In genomic region chr11:72676874-72677341, GRCh38 we compare ENCODE assay signal across 8 cellular contexts. TPM values are rescaled to one million over a fixed set of nuclear protein-coding genes. Genes with fewer than 3 reads are reported as not detected.
DNase-seq lines count a peak whose midpoint lies in the region; ATAC-seq, FAIRE-seq and TF ChIP-seq lines count a peak whose summit lies in the region.
"Had no signal": no experiment of that assay in that cellular context is flagged by ENCODE, and none has a peak within 500 bp of the region (broad histone marks: within the 10 kb centered on the region; RNA-seq: fewer than 3 reads in every experiment).

No MANE protein-coding gene starts in this region.

- TF ChIP-seq CTCF in K562 (IDR thresholded peaks at IDR 0.05 in 2 of 3, conservative IDR thresholded peaks at IDR 0.05 in 1 of 3; ENCODE audit: insufficient read depth in 2 of 3, low read depth in 1 of 3, low read length in 3 of 3) (no peak), left lung (IDR thresholded peaks at IDR 0.05) (no peak)

- CTCF ChIA-PET in K562 (lab: Yijun Ruan, JAX; ENCODE audit: low intra/inter-chr PET ratio): no interaction called here

- H3K4me1 ChIP-seq in K562 (replicated peaks in 1 of 2; ENCODE audit: control insufficient read depth in 2 of 2, insufficient read depth in 2 of 2, low read length in 2 of 2) (peaks cover 0 to 20% of the 10 kb centered on the region in 2 experiments; a peak in 2 of 5 replicates), left lung (peaks cover 0 to 5% of the 10 kb centered on the region in 2 donors)
- H3K4me1 ChIP-seq: SJSA1 had no signal

- FAIRE-seq in K562 (lab: Jason Lieb, UNC): no peak

- H3K36me3 ChIP-seq in K562 (ENCODE audit: control insufficient read depth, insufficient read depth, low read length): no peaks in the 10 kb centered on the region
- H3K36me3 ChIP-seq in left lung: no peaks in the 10 kb centered on the region
- H3K36me3 ChIP-seq: SJSA1 had no signal

- WGBS in K562 (ENCODE audit: insufficient coverage, low coverage, missing lambda C conversion rate): 4% methylated on average over 16 of the region's 30 CpGs

- H3K4me3 ChIP-seq in K562: no peak overlapping the region
- no peak overlapping the region for H3K4me3 ChIP-seq in left lung
- H3K4me3 ChIP-seq: SJSA1 had no signal

- no peaks in the 10 kb centered on the region for H3K9me1 ChIP-seq in K562 (ENCODE audit: control insufficient read depth, insufficient read depth, low read length)

- in situ Hi-C loops in K562 (cut with MboI): loop anchor here (10.0 kb wide), 1 partner anchor 202 kb away; no protein-coding TSS in a partner anchor

- H3K4me2 ChIP-seq in K562 (ENCODE audit: insufficient read depth, low read length): no peak overlapping the region

- DNase-seq in HT-29 (ENCODE audit: low spot score): peak; percentile 38
- peak; percentile 23 for DNase-seq in T1000 (lab: John Stamatoyannopoulos, UW)
- peak; percentile 73 to 96 (median 90) for DNase-seq in K562 (ENCODE audit: extremely low read depth in 1 of 4, low spot score in 3 of 4)
- peak; percentile 65 to 90 for DNase-seq in left lung
- DNase-seq in stimulated activated CD8-positive, alpha-beta memory T cell treated with anti-CD3 and anti-CD28 coated beads, Interleukin-15, amount 100 ng/mL, for 1 hour (ENCODE audit: low read depth): peak; percentile 43
- DNase-seq in Ammon's horn (ENCODE audit: low spot score): no peak
- DNase-seq in NCI-H2029 treated with DMSO at 0.1 percent for 48 hours (lab: John Stamatoyannopoulos, UW): no peak

- TF ChIP-seq POLR2A in K562 (conservative IDR thresholded peaks at IDR 0.05): no peak

- no peaks in the 10 kb centered on the region for H3K9me3 ChIP-seq in K562 (replicated peaks; ENCODE audit: control insufficient read depth, insufficient read depth, low read depth, low read length)
- no peaks in the 10 kb centered on the region for H3K9me3 ChIP-seq in left lung
- H3K9me3 ChIP-seq: SJSA1 had no signal

- intact Hi-C loops in K562 (cut with micrococcal nuclease) (no loop called here), left lung (cut with DNase I) (loop anchor here in 1 of 2 donors (10.0 kb wide), 1 partner anchor 202 kb away; no protein-coding TSS in a partner anchor)

- no TSS peak for BruUV-seq in K562 (replicated peaks; lab: Mats Ljungman, UMichigan)

- H3K9ac ChIP-seq in K562 (ENCODE audit: insufficient read depth in 1 of 2, low read depth in 2 of 2, low read length in 2 of 2): no peak overlapping the region

- peaks cover 26% of the 10 kb centered on the region for H4K20me1 ChIP-seq in K562 (replicated peaks; ENCODE audit: control insufficient read depth, insufficient read depth, low read length)

- POLR2A ChIA-PET in K562 (lab: Yijun Ruan, JAX): interaction anchor here (0.5 to 0.6 kb wide), 4 partner anchors 14 to 537 kb away, joined by 3 read pairs; no protein-coding TSS in a partner anchor

- no peak for TF ChIP-seq RAD21 in K562 (CRISPR knock-in tag; conservative IDR thresholded peaks at IDR 0.05 in 1 of 2, IDR thresholded peaks at IDR 0.05 in 1 of 2)

- H3K27me3 ChIP-seq in K562 (ENCODE audit: control insufficient read depth in 2 of 2, insufficient read depth in 2 of 2, low read length in 2 of 2) (peaks cover 7 to 67% of the 10 kb centered on the region in 2 experiments; a peak in 4 of 5 replicates), left lung (peaks cover 10 to 87% of the 10 kb centered on the region in 2 donors)

- no peaks in the 10 kb centered on the region for H3K79me2 ChIP-seq in K562 (ENCODE audit: control insufficient read depth, insufficient read depth, low read length)

- TF ChIP-seq EP300 in K562 (IDR thresholded peaks at IDR 0.05; ENCODE audit: low read length): no peak

- H3K27ac ChIP-seq in K562 (ENCODE audit: extremely low read depth, low read depth, low read length): no peak overlapping the region
- no peak overlapping the region for H3K27ac ChIP-seq in left lung
- H3K27ac ChIP-seq: SJSA1 had no signal

- ATAC-seq in K562 (peak; percentile 95), left lung (peak; percentile 67)

- no peak overlapping the region for H2AFZ ChIP-seq in K562 (ENCODE audit: low read depth, low read length)

TF ChIP-seq in K562, 482 proteins besides CTCF, POLR2A, EP300 and RAD21 (continues in another document):
- TF ChIP-seq RCOR1 (IDR thresholded peaks at IDR 0.05; ENCODE audit: borderline replicate concordance in 1 of 2, low read depth in 2 of 2, low read length in 2 of 2) (0 out of 4 replicates have a peak, but pooled peaks of 1 of the 2 experiments have one; percentile 30), AFF1 (IDR thresholded peaks at IDR 0.05; ENCODE audit: low read depth in 1 of 2, partially characterized antibody in 2 of 2) (peak in 1 of 2 experiments; percentile 80), FOXJ3 (CRISPR knock-in tag; IDR thresholded peaks at IDR 0.05) (no peak), REST (CRISPR knock-in tag; IDR thresholded peaks at IDR 0.05; ENCODE audit: low read depth) (peak; percentile 95), MAZ (CRISPR knock-in tag; conservative IDR thresholded peaks at IDR 0.05 in 1 of 2, IDR thresholded peaks at IDR 0.05 in 1 of 2) (peak in 1 of 2 experiments; percentile 90; a peak in 2 of 4 replicates)

RNA-seq across cellular contexts. Expression of gene PDE2A, which starts 2.7 kb away (rescaled TPM):
- 0.29 and 0.79 TPM in 2 replicates for total RNA-seq in HT-29 (2014; rRNA removed; shearing (Covaris generic))
- total RNA-seq in K562 (2011; cell fraction: chromatin; rRNA removed; ENCODE audit: low replicate concordance): 33.8 and 109 TPM in 2 replicates
- total RNA-seq in K562 (2011; cell fraction: nucleolus; rRNA removed): 31.6 and 45.0 TPM in 2 replicates
- total RNA-seq in K562 (2011; cell fraction: nucleoplasm; rRNA removed): 31.0 and 37.9 TPM in 2 replicates
- total RNA-seq in K562 (2014; rRNA removed) (0.45 and 1.6 TPM in 2 replicates), K562 (2014; rRNA removed; fragmentation: Illumina TruSeq; extraction: Trizol) (0.47 and 1.4 TPM in 2 replicates), K562 (2015; rRNA removed; fragmentation: Illumina TruSeq; extraction: Trizol) (0.07 and 0.11 TPM in 2 replicates), K562 (2021) (1.1 and 3.4 TPM in 2 replicates), left lung (10 to 100 TPM in 1 of 2 donors, 1 to 10 TPM in 1; 9.7 to 13.8 TPM)
- polyA plus RNA-seq in K562 (2011; rRNA removed) (4.3 and 15.2 TPM in 2 replicates), K562 (2014; fragmentation: Illumina TruSeq; extraction: Trizol) (1.3 and 2.2 TPM in 2 replicates), K562 (2014; fragmentation: Nextera tagmentation; extraction: Ambion mirVana) (under 1 TPM in 1 of 2 experiments, not detected in 1; 0.21 TPM), K562 (2014; rRNA removed) (1.0 and 1.6 TPM in 2 replicates)
- 3.3 and 12.5 TPM in 2 replicates for polyA plus RNA-seq in K562 (2011; cell fraction: cytosol; rRNA removed)
- 25.6 and 137 TPM in 2 replicates for polyA plus RNA-seq in K562 (2011; cell fraction: nucleus; rRNA removed)
- 1.4 and 2.1 TPM in 2 replicates for polyA plus RNA-seq in K562 (2012)
- 3.2 and 18.9 TPM in 2 replicates for polyA minus RNA-seq in K562 (2011; rRNA and poly(A)+ RNA removed)
- polyA minus RNA-seq in K562 (2011; cell fraction: cytosol; rRNA and poly(A)+ RNA removed): 1.7 and 6.5 TPM in 2 replicates
- 15.6 and 36.5 TPM in 2 replicates for polyA minus RNA-seq in K562 (2011; cell fraction: nucleus; rRNA and poly(A)+ RNA removed)
- total RNA-seq: SJSA1 had no signal

Comparison
In these comparisons a context has a peak if more than half of its experiments do, and no peak if none do; other contexts are left out.
1. DNase-seq: peak in HT-29 (single experiment), T1000 (single experiment), K562 (4 of 4), left lung (2 of 2) and stimulated activated CD8-positive, alpha-beta memory T cell treated with anti-CD3 and anti-CD28 coated beads, Interleukin-15, amount 100 ng/mL, for 1 hour (single experiment); none in Ammon's horn (single experiment) and NCI-H2029 treated with DMSO at 0.1 percent for 48 hours (single experiment).